ENCODE assay signal across 12 cellular contexts in the genomic region with DNA sequence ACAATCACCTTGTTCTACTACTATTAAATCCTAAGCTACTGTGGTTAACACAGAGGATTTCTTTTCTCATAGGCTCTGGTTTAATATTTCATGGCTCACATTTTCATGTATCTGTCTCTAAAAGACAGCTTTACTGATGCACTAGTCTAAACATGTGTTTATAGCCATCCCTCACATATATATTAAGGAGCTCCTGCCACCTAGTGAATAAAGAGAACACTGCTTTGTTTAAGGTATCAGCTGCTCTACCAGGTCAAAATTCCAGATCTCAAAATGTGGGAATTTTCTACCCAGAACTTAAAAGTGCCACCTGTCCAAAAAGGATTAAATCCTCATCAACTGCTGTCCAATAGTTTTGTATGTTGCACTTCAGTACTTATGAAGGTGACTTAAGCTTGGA.
A peak's percentile ranks its signal among the peaks of the same experiment; 100 is the strongest.
DNase-seq lines count a peak whose midpoint lies in the region; ATAC-seq and TF ChIP-seq lines count a peak whose summit lies in the region.
"Had no signal": no experiment of that assay in that cellular context is flagged by ENCODE, and none has a peak within 500 bp of the region (broad histone marks: within the 10 kb centered on the region; RNA-seq: fewer than 3 reads in every experiment).

No MANE protein-coding gene starts in this region.

- no peak for TF ChIP-seq POLR2A in right lobe of liver (IDR thresholded peaks at IDR 0.05)

- H3K4me1 ChIP-seq in SK-N-SH (ENCODE audit: control insufficient read depth in 1 of 2, insufficient read depth in 2 of 2, low read depth in 1 of 2, low read length in 1 of 2) (no peaks in the 10 kb centered on the region), right lobe of liver (no peaks in the 10 kb centered on the region)
- H3K4me1 ChIP-seq: testis had no signal

- peak; percentile 73 to 87 (median 81) for ATAC-seq in right lobe of liver
- ATAC-seq in GM19395 (IDR thresholded peaks at IDR 0.05; ENCODE audit: unreplicated experiment) = no peak
- ATAC-seq: mucosa of descending colon had no signal

- no peak overlapping the region for H3K27ac ChIP-seq in SK-N-SH (ENCODE audit: low read depth in 2 of 2, low read length in 1 of 2)
- H3K27ac ChIP-seq in right lobe of liver = no peak overlapping the region
- H3K27ac ChIP-seq: testis had no signal

- DNase-seq in GM13976 (ENCODE audit: low spot score) = no peak
- peak; percentile 51 to 55 for DNase-seq in Kasumi-1 (lab: John Stamatoyannopoulos, UW)
- DNase-seq in SK-N-SH = no peak
- DNase-seq in right lobe of liver = no peak
- DNase-seq in stimulated activated CD4-positive, alpha-beta T cell treated with anti-CD3 and anti-CD28 coated beads, Interleukin-4, amount 100 ng/mL, for 1 hour = no peak
- no peak for DNase-seq in HCEC 1CT
- no peak for DNase-seq in medulla oblongata (ENCODE audit: extremely low spot score)
- DNase-seq: foreskin fibroblast; mucosa of descending colon; stimulated activated CD4-positive, alpha-beta T cell treated with anti-CD3 and anti-CD28 coated beads, Interleukin-2, amount 100 ng/mL, for 24 hours; testis had no signal

- no peak for TF ChIP-seq EP300 in SK-N-SH (IDR thresholded peaks at IDR 0.05; ENCODE audit: borderline replicate concordance in 1 of 2, low read depth in 1 of 2, low read length in 1 of 2)

- CTCF ChIA-PET in SK-N-SH (lab: Yijun Ruan, JAX) = interaction anchor here (0.7 to 2.2 kb wide), 10 partner anchors 11 to 763 kb away, joined by 3 to 15 read pairs (median 5); no protein-coding TSS in a partner anchor

- no peaks in the 10 kb centered on the region for H3F3A ChIP-seq in SK-N-SH (replicated peaks; ENCODE audit: insufficient read depth)

- peak; percentile 49 for TF ChIP-seq RAD21 in SK-N-SH (IDR thresholded peaks at IDR 0.05; ENCODE audit: low read length)

- H3K9me3 ChIP-seq in SK-N-SH = no peaks in the 10 kb centered on the region
- H3K9me3 ChIP-seq in right lobe of liver = no peaks in the 10 kb centered on the region
- H3K9me3 ChIP-seq: mucosa of descending colon, testis had no signal

- no peak overlapping the region for H2AFZ ChIP-seq in SK-N-SH (ENCODE audit: low read depth)

- in situ Hi-C loops in GM13976 (cut with MboI; ENCODE audit: low sequenced_read_pairs, unreplicated experiment) = no loop called here

- intact Hi-C loops in right lobe of liver (cut with DNase I) = no loop called here

- no peak overlapping the region for H3K4me3 ChIP-seq in SK-N-SH (ENCODE audit: low read depth in 2 of 2, low read length in 1 of 2)
- no peak overlapping the region for H3K4me3 ChIP-seq in right lobe of liver
- H3K4me3 ChIP-seq: mucosa of descending colon, testis had no signal

- H4K20me1 ChIP-seq in SK-N-SH (ENCODE audit: insufficient read depth) = no peaks in the 10 kb centered on the region

- H3K9ac ChIP-seq in SK-N-SH = no peak overlapping the region

- no peaks in the 10 kb centered on the region for H3K79me2 ChIP-seq in SK-N-SH (ENCODE audit: insufficient read depth)

- H3K4me2 ChIP-seq in SK-N-SH = no peak overlapping the region

- H3K27me3 ChIP-seq in SK-N-SH (ENCODE audit: insufficient read depth) (no peaks in the 10 kb centered on the region), right lobe of liver (no peaks in the 10 kb centered on the region)
- H3K27me3 ChIP-seq: testis had no signal

- POLR2A ChIA-PET in SK-N-SH (lab: Yijun Ruan, JAX) = no interaction called here

- TF ChIP-seq CTCF in GM13976 (IDR thresholded peaks at IDR 0.05; ENCODE audit: borderline replicate concordance, control extremely low read depth, extremely low read depth, insufficient read depth, missing control alignments) (peak; percentile 22), SK-N-SH (IDR thresholded peaks at IDR 0.05) (peak; percentile 33; the same call in 1 of the 2 replicates), right lobe of liver (IDR thresholded peaks at IDR 0.05) (peak; percentile 44 to 48 (median 46))

- H3K9me2 ChIP-seq in SK-N-SH = no peaks in the 10 kb centered on the region

- no peaks in the 10 kb centered on the region for H3K36me3 ChIP-seq in SK-N-SH (replicated peaks in 1 of 2; ENCODE audit: control insufficient read depth in 1 of 2, insufficient read depth in 2 of 2, low read length in 1 of 2)
- H3K36me3 ChIP-seq in right lobe of liver = no peaks in the 10 kb centered on the region

TF ChIP-seq in SK-N-SH, 30 proteins besides CTCF, POLR2A, EP300 and RAD21:
- TF ChIP-seq, protein P1, sequence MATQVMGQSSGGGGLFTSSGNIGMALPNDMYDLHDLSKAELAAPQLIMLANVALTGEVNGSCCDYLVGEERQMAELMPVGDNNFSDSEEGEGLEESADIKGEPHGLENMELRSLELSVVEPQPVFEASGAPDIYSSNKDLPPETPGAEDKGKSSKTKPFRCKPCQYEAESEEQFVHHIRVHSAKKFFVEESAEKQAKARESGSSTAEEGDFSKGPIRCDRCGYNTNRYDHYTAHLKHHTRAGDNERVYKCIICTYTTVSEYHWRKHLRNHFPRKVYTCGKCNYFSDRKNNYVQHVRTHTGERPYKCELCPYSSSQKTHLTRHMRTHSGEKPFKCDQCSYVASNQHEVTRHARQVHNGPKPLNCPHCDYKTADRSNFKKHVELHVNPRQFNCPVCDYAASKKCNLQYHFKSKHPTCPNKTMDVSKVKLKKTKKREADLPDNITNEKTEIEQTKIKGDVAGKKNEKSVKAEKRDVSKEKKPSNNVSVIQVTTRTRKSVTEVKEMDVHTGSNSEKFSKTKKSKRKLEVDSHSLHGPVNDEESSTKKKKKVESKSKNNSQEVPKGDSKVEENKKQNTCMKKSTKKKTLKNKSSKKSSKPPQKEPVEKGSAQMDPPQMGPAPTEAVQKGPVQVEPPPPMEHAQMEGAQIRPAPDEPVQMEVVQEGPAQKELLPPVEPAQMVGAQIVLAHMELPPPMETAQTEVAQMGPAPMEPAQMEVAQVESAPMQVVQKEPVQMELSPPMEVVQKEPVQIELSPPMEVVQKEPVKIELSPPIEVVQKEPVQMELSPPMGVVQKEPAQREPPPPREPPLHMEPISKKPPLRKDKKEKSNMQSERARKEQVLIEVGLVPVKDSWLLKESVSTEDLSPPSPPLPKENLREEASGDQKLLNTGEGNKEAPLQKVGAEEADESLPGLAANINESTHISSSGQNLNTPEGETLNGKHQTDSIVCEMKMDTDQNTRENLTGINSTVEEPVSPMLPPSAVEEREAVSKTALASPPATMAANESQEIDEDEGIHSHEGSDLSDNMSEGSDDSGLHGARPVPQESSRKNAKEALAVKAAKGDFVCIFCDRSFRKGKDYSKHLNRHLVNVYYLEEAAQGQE (IDR thresholded peaks at IDR 0.05; ENCODE audit: low read depth, low read length) = no peak

Comparison
In these comparisons a context has a peak if more than half of its experiments do, and no peak if none do; other contexts are left out.
1. DNase-seq: peak in Kasumi-1 (2 of 2); none in GM13976 (single experiment), SK-N-SH (single experiment), right lobe of liver (0 of 3), stimulated activated CD4-positive, alpha-beta T cell treated with anti-CD3 and anti-CD28 coated beads, Interleukin-4, amount 100 ng/mL, for 1 hour (single experiment), HCEC 1CT (single experiment) and medulla oblongata (single experiment).
2. Peak in every context shown above with its lines, with median percentiles within 50 percentile points of each other: CTCF ChIP-seq.